Comparison of ENCODE assay signal across 20 cellular contexts in genomic region chr20:53255102-53255710, GRCh38.
DNase-seq lines count a peak whose midpoint lies in the region; ATAC-seq lines count a peak whose summit lies in the region.
"Had no signal": no experiment of that assay in that cellular context is flagged by ENCODE, and none has a peak within 500 bp of the region (broad histone marks: within the 10 kb centered on the region; RNA-seq: fewer than 3 reads in every experiment).

No MANE protein-coding gene starts in this region.

- no peak overlapping the region for H3K4me3 Mint-ChIP-seq in activated CD4-positive, alpha-beta T cell treated with anti-CD3 and anti-CD28 coated beads for 36 hours
- no peak overlapping the region for H3K4me3 Mint-ChIP-seq in activated naive CD4-positive, alpha-beta T cell treated with anti-CD3 and anti-CD28 coated beads for 36 hours
- H3K4me3 Mint-ChIP-seq in activated T-helper 1 cell treated with anti-CD3 and anti-CD28 coated beads, Interleukin-12 subunit alpha, Interleukin-12 subunit beta, Interleukin-2, Interleukin-4 antibody, amounts not matched to agents 30 ng/mL and 10 ng/mL and 1 ng/mL, durations not matched to agents 14 hours and 24 hours and 36 hours: no peak overlapping the region
- H3K4me3 Mint-ChIP-seq: CD4-positive, alpha-beta T cell had no signal

- H3K36me3 Mint-ChIP-seq in activated CD4-positive, alpha-beta T cell treated with anti-CD3 and anti-CD28 coated beads for 36 hours (ENCODE audit: low read depth): peaks cover 40% of the 10 kb centered on the region
- H3K36me3 Mint-ChIP-seq in activated naive CD4-positive, alpha-beta T cell treated with anti-CD3 and anti-CD28 coated beads for 36 hours (ENCODE audit: low read depth): peaks cover 39% of the 10 kb centered on the region
- peaks cover 22% of the 10 kb centered on the region for H3K36me3 Mint-ChIP-seq in activated T-helper 1 cell treated with anti-CD3 and anti-CD28 coated beads, Interleukin-12 subunit alpha, Interleukin-12 subunit beta, Interleukin-2, Interleukin-4 antibody, amounts not matched to agents 30 ng/mL and 10 ng/mL and 1 ng/mL, durations not matched to agents 14 hours and 24 hours and 36 hours (ENCODE audit: low read depth)

- intact Hi-C loops in activated CD4-positive, alpha-beta T cell treated with anti-CD3 and anti-CD28 coated beads for 36 hours (cut with DNase I, micrococcal nuclease): no loop called here
- intact Hi-C loops in activated naive CD4-positive, alpha-beta T cell treated with anti-CD3 and anti-CD28 coated beads for 36 hours (cut with micrococcal nuclease): no loop called here
- intact Hi-C loops in activated T-helper 1 cell treated with anti-CD3 and anti-CD28 coated beads, Interleukin-12 subunit alpha, Interleukin-12 subunit beta, Interleukin-2, Interleukin-4 antibody, amounts not matched to agents 30 ng/mL and 10 ng/mL and 1 ng/mL, durations not matched to agents 14 hours and 24 hours and 36 hours (cut with micrococcal nuclease): no loop called here

- H3K27ac Mint-ChIP-seq in activated CD4-positive, alpha-beta T cell treated with anti-CD3 and anti-CD28 coated beads for 36 hours: no peak overlapping the region
- no peak overlapping the region for H3K27ac Mint-ChIP-seq in activated naive CD4-positive, alpha-beta T cell treated with anti-CD3 and anti-CD28 coated beads for 36 hours
- H3K27ac Mint-ChIP-seq in activated T-helper 1 cell treated with anti-CD3 and anti-CD28 coated beads, Interleukin-12 subunit alpha, Interleukin-12 subunit beta, Interleukin-2, Interleukin-4 antibody, amounts not matched to agents 30 ng/mL and 10 ng/mL and 1 ng/mL, durations not matched to agents 14 hours and 24 hours and 36 hours: peak overlapping the region; percentile 18
- H3K27ac Mint-ChIP-seq: CD4-positive, alpha-beta T cell had no signal

- peak; percentile 53 for DNase-seq in activated CD4-positive, alpha-beta T cell treated with anti-CD3 and anti-CD28 coated beads for 36 hours
- no peak for DNase-seq in activated CD4-positive, alpha-beta T cell treated with anti-CD3 and anti-CD28 coated beads, Interleukin-2, amount 50 U/mL, for 4 hours
- DNase-seq in activated naive CD4-positive, alpha-beta T cell treated with Interleukin-2 at 50 U/mL for 16 hours: peak; percentile 10
- no peak for DNase-seq in activated naive CD4-positive, alpha-beta T cell treated with anti-CD3 and anti-CD28 coated beads for 36 hours
- DNase-seq in activated T-helper 1 cell treated with anti-CD3 and anti-CD28 coated beads, Interleukin-12 subunit alpha, Interleukin-12 subunit beta, Interleukin-2, Interleukin-4 antibody, amounts not matched to agents 30 ng/mL and 10 ng/mL and 1 ng/mL, durations not matched to agents 14 hours and 24 hours and 36 hours (ENCODE audit: low spot score): no peak
- peak; percentile 2 to 11 (median 7) for DNase-seq in stimulated activated CD4-positive, alpha-beta T cell treated with anti-CD3 and anti-CD28 coated beads, TNF-alpha, amount 100 ng/mL, for 48 hours (ENCODE audit: low read depth in 3 of 3)
- no peak for DNase-seq in MV-4-11 (lab: John Stamatoyannopoulos, UW)
- DNase-seq: BE2C; Calu3; CD4-positive, alpha-beta T cell; DMS53; GOT3; NCI-H1417 treated with DMSO at 0.1 percent for 48 hours; NCI-H1930; NCI-H2171 treated with DMSO at 0.1 percent for 48 hours; NCI-H446 treated with DMSO at 0.1 percent for 48 hours; NCI-H774; PC-3 had no signal

- CTCF ChIA-PET in activated CD4-positive, alpha-beta T cell treated with anti-CD3 and anti-CD28 coated beads for 36 hours (lab: Charles Lee): interaction anchor here (0.6 to 0.7 kb wide), 3 partner anchors 15 to 43 kb away, joined by 3 read pairs; no protein-coding TSS in a partner anchor
- CTCF ChIA-PET in activated naive CD4-positive, alpha-beta T cell treated with anti-CD3 and anti-CD28 coated beads for 36 hours (lab: Charles Lee): no interaction called here

- peak; percentile 81 for ATAC-seq in activated CD4-positive, alpha-beta T cell treated with anti-CD3 and anti-CD28 coated beads for 36 hours
- ATAC-seq in HG02610 (IDR thresholded peaks at IDR 0.05; ENCODE audit: unreplicated experiment): no peak
- ATAC-seq: K562, PC-3 had no signal

- peaks cover 13% of the 10 kb centered on the region for H3K4me1 Mint-ChIP-seq in activated CD4-positive, alpha-beta T cell treated with anti-CD3 and anti-CD28 coated beads for 36 hours
- H3K4me1 Mint-ChIP-seq in activated naive CD4-positive, alpha-beta T cell treated with anti-CD3 and anti-CD28 coated beads for 36 hours (ENCODE audit: low read depth): peaks cover 6% of the 10 kb centered on the region
- no peaks in the 10 kb centered on the region for H3K4me1 Mint-ChIP-seq in activated T-helper 1 cell treated with anti-CD3 and anti-CD28 coated beads, Interleukin-12 subunit alpha, Interleukin-12 subunit beta, Interleukin-2, Interleukin-4 antibody, amounts not matched to agents 30 ng/mL and 10 ng/mL and 1 ng/mL, durations not matched to agents 14 hours and 24 hours and 36 hours (ENCODE audit: low read depth)

- peaks cover 2% of the 10 kb centered on the region for H3K9me3 Mint-ChIP-seq in activated CD4-positive, alpha-beta T cell treated with anti-CD3 and anti-CD28 coated beads for 36 hours (ENCODE audit: low read depth)
- H3K9me3 Mint-ChIP-seq in activated naive CD4-positive, alpha-beta T cell treated with anti-CD3 and anti-CD28 coated beads for 36 hours: no peaks in the 10 kb centered on the region
- no peaks in the 10 kb centered on the region for H3K9me3 Mint-ChIP-seq in activated T-helper 1 cell treated with anti-CD3 and anti-CD28 coated beads, Interleukin-12 subunit alpha, Interleukin-12 subunit beta, Interleukin-2, Interleukin-4 antibody, amounts not matched to agents 30 ng/mL and 10 ng/mL and 1 ng/mL, durations not matched to agents 14 hours and 24 hours and 36 hours
- H3K9me3 Mint-ChIP-seq: CD4-positive, alpha-beta T cell had no signal

- POLR2A ChIA-PET in activated CD4-positive, alpha-beta T cell treated with anti-CD3 and anti-CD28 coated beads for 36 hours (lab: Charles Lee): interaction anchor here (0.6 kb wide), 1 partner anchor 49 kb away, joined by 4 read pairs; no protein-coding TSS in a partner anchor

- no peaks in the 10 kb centered on the region for H3K27me3 Mint-ChIP-seq in activated CD4-positive, alpha-beta T cell treated with anti-CD3 and anti-CD28 coated beads for 36 hours
- no peaks in the 10 kb centered on the region for H3K27me3 Mint-ChIP-seq in activated naive CD4-positive, alpha-beta T cell treated with anti-CD3 and anti-CD28 coated beads for 36 hours (ENCODE audit: low read depth)
- no peaks in the 10 kb centered on the region for H3K27me3 Mint-ChIP-seq in activated T-helper 1 cell treated with anti-CD3 and anti-CD28 coated beads, Interleukin-12 subunit alpha, Interleukin-12 subunit beta, Interleukin-2, Interleukin-4 antibody, amounts not matched to agents 30 ng/mL and 10 ng/mL and 1 ng/mL, durations not matched to agents 14 hours and 24 hours and 36 hours (ENCODE audit: insufficient read depth)
- H3K27me3 Mint-ChIP-seq: CD4-positive, alpha-beta T cell had no signal

Comparison
In these comparisons a context has a peak if more than half of its experiments do, and no peak if none do; other contexts are left out.
1. DNase-seq: peak in activated CD4-positive, alpha-beta T cell treated with anti-CD3 and anti-CD28 coated beads for 36 hours (single experiment), activated naive CD4-positive, alpha-beta T cell treated with Interleukin-2 at 50 U/mL for 16 hours (single experiment) and stimulated activated CD4-positive, alpha-beta T cell treated with anti-CD3 and anti-CD28 coated beads, TNF-alpha, amount 100 ng/mL, for 48 hours (3 of 3); none in activated CD4-positive, alpha-beta T cell treated with anti-CD3 and anti-CD28 coated beads, Interleukin-2, amount 50 U/mL, for 4 hours (0 of 2), activated naive CD4-positive, alpha-beta T cell treated with anti-CD3 and anti-CD28 coated beads for 36 hours (single experiment), activated T-helper 1 cell treated with anti-CD3 and anti-CD28 coated beads, Interleukin-12 subunit alpha, Interleukin-12 subunit beta, Interleukin-2, Interleukin-4 antibody, amounts not matched to agents 30 ng/mL and 10 ng/mL and 1 ng/mL, durations not matched to agents 14 hours and 24 hours and 36 hours (single experiment) and MV-4-11 (single experiment).